In the genomic region with DNA sequence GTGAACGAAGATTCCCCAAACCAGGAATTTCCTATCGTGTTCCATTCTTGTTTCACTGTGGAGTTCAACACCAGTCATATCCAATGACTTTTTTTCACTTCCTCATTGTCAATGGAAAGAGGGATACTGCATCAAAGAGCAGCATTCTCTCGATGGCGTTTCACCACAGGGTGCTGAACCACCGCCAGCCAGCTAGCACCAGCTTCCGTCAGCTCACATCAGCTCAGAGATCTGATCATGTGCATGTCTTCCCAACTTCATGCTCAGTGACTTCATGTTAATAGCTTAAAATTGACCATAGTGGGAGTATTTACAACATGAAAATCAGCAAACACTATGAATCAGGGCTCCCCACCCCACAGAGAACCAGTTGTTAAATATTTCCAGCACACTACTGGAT, we compare ENCODE assay signal across 25 cellular contexts.
"Had no signal": no experiment of that assay in that cellular context is flagged by ENCODE, and none has a peak within 500 bp of the region (broad histone marks: within the 10 kb centered on the region; RNA-seq: fewer than 3 reads in every experiment).

No MANE protein-coding gene starts in this region.

- ATAC-seq: activated CD4-positive, CD25-positive, alpha-beta regulatory T cell treated with anti-CD3 and anti-CD28 coated beads, Interleukin-2, amount 50 U/mL, for 24 hours; activated CD8-positive, alpha-beta T cell treated with anti-CD3 and anti-CD28 coated beads, Interleukin-2, amount 10 ng/mL, durations not matched to agents 7 days and 5 days; activated naive CD4-positive, alpha-beta T cell treated with anti-CD3 and anti-CD28 coated beads, Interleukin-2, amount 50 U/mL, for 72 hours; stimulated activated effector memory CD8-positive, alpha-beta T cell treated with anti-CD3 and anti-CD28 coated beads, Interleukin-12 subunit alpha, Interleukin-12 subunit beta, amount 100 ng/mL, for 72 hours had no signal

- H3K27ac ChIP-seq: adrenal gland, breast epithelium, thoracic aorta had no signal

- H3K4me1 ChIP-seq: adrenal gland, breast epithelium had no signal

- H3K4me3 Mint-ChIP-seq: activated CD4-positive, alpha-beta T cell treated with anti-CD3 and anti-CD28 coated beads, Interleukin-2, amount 10 ng/mL, durations not matched to agents 7 days and 5 days; activated CD8-positive, alpha-beta T cell treated with anti-CD3 and anti-CD28 coated beads, Interleukin-2, amount 10 ng/mL, durations not matched to agents 7 days and 5 days; dendritic cell treated with granulocyte-macrophage colony-stimulating factor and Interleukin-4, amounts not matched to agents 40 ng/mL and 50 ng/mL, for 4 days; mesothelial cell of epicardium; nephron; stimulated activated effector memory CD8-positive, alpha-beta T cell treated with anti-CD3 and anti-CD28 coated beads, Interleukin-12 subunit alpha, Interleukin-12 subunit beta, amount 100 ng/mL, for 72 hours had no signal

- H3K4me3 ChIP-seq: adrenal gland, breast epithelium, smooth muscle cell, stomach, thoracic aorta had no signal

- H3K36me3 ChIP-seq: adrenal gland, breast epithelium, stomach had no signal

- H3K27ac Mint-ChIP-seq: activated CD4-positive, alpha-beta T cell treated with anti-CD3 and anti-CD28 coated beads, Interleukin-2, amount 10 ng/mL, durations not matched to agents 7 days and 5 days; activated CD8-positive, alpha-beta T cell treated with anti-CD3 and anti-CD28 coated beads, Interleukin-2, amount 10 ng/mL, durations not matched to agents 7 days and 5 days; activated naive CD4-positive, alpha-beta T cell treated with anti-CD3 and anti-CD28 coated beads, Interleukin-2, amount 50 U/mL, for 72 hours; dendritic cell treated with granulocyte-macrophage colony-stimulating factor and Interleukin-4, amounts not matched to agents 40 ng/mL and 50 ng/mL, for 4 days; mesothelial cell of epicardium; nephron; stimulated activated effector memory CD8-positive, alpha-beta T cell treated with anti-CD3 and anti-CD28 coated beads, Interleukin-12 subunit alpha, Interleukin-12 subunit beta, amount 100 ng/mL, for 72 hours had no signal

- H3K36me3 Mint-ChIP-seq: mesothelial cell of epicardium; stimulated activated effector memory CD8-positive, alpha-beta T cell treated with anti-CD3 and anti-CD28 coated beads, Interleukin-12 subunit alpha, Interleukin-12 subunit beta, amount 100 ng/mL, for 72 hours had no signal

- FAIRE-seq: astrocyte, endothelial cell of umbilical vein, frontal cortex, islet of Langerhans had no signal

- DNase-seq: activated CD4-positive, alpha-beta T cell treated with anti-CD3 and anti-CD28 coated beads, Interleukin-2, amount 10 ng/mL, durations not matched to agents 7 days and 5 days; activated CD8-positive, alpha-beta memory T cell treated with anti-CD3 and anti-CD28 coated beads, Interleukin-2, amount 50 U/mL, for 48 hours; activated CD8-positive, alpha-beta T cell treated with anti-CD3 and anti-CD28 coated beads, Interleukin-2, amount 10 ng/mL, durations not matched to agents 7 days and 5 days; activated effector memory CD4-positive, alpha-beta T cell treated with anti-CD3 and anti-CD28 coated beads, Interleukin-2, amount 50 U/mL, for 16 hours; activated T-cell treated with anti-CD3 and anti-CD28 coated beads, Interleukin-2, amount 50 U/mL, for 48 hours; adrenal gland; effector CD8-positive, alpha-beta T cell; occipital lobe; right cardiac atrium; stimulated activated CD4-positive, alpha-beta T cell treated with anti-CD3 and anti-CD28 coated beads, Interleukin-4, amount 100 ng/mL, for 1 hour; stomach; T1000 had no signal

- H3K27me3 ChIP-seq: adrenal gland, breast epithelium, stomach had no signal

- H3K9me3 Mint-ChIP-seq: activated CD4-positive, alpha-beta T cell treated with anti-CD3 and anti-CD28 coated beads, Interleukin-2, amount 10 ng/mL, durations not matched to agents 7 days and 5 days; activated naive CD4-positive, alpha-beta T cell treated with anti-CD3 and anti-CD28 coated beads, Interleukin-2, amount 50 U/mL, for 72 hours; dendritic cell treated with granulocyte-macrophage colony-stimulating factor and Interleukin-4, amounts not matched to agents 40 ng/mL and 50 ng/mL, for 4 days; mesothelial cell of epicardium; nephron had no signal

- H3K9me3 ChIP-seq: adrenal gland, breast epithelium, stomach, thoracic aorta had no signal

- H3K4me1 Mint-ChIP-seq: activated CD4-positive, alpha-beta T cell treated with anti-CD3 and anti-CD28 coated beads, Interleukin-2, amount 10 ng/mL, durations not matched to agents 7 days and 5 days; stimulated activated effector memory CD8-positive, alpha-beta T cell treated with anti-CD3 and anti-CD28 coated beads, Interleukin-12 subunit alpha, Interleukin-12 subunit beta, amount 100 ng/mL, for 72 hours had no signal
